ENCODE assay signal across 8 cellular contexts in genomic region chrX:19514791-19515614, GRCh38. TPM values are rescaled to one million over a fixed set of nuclear protein-coding genes. Genes with fewer than 3 reads are reported as not detected.
A peak's percentile ranks its signal among the peaks of the same experiment; 100 is the strongest.
DNase-seq lines count a peak whose midpoint lies in the region; ATAC-seq and TF ChIP-seq lines count a peak whose summit lies in the region.

Gene MAP3K15, minus strand, starts transcription at chrX:19515508. Its CDS starts 247 bp downstream, at chrX:19515261.

- intact Hi-C loops in ovary (cut with DNase I) = no loop called here

- no peak for TF ChIP-seq EP300 in ovary (IDR thresholded peaks at IDR 0.05)

- H3K27ac ChIP-seq in fibroblast of lung (ENCODE audit: insufficient read depth, low read length) (no peak within 1 kb of the TSS), ovary (no peak within 1 kb of the TSS)
- H3K27ac ChIP-seq in effector memory CD4-positive, alpha-beta T cell (ENCODE audit: insufficient read depth, low read length, poor library complexity, severe bottlenecking) = no peak within 1 kb of the TSS

- H3K4me2 ChIP-seq in fibroblast of lung (ENCODE audit: extremely low read depth, insufficient read depth, low read length) = peak within 1 kb of the TSS; percentile 25

- H3K36me3 ChIP-seq in fibroblast of lung (ENCODE audit: control insufficient read depth, insufficient read depth, low read length) (no peaks in the 10 kb centered on the region), ovary (no peaks in the 10 kb centered on the region)
- no peaks in the 10 kb centered on the region for H3K36me3 ChIP-seq in effector memory CD4-positive, alpha-beta T cell (ENCODE audit: control insufficient read depth, insufficient read depth, low read length)

- H2AFZ ChIP-seq in fibroblast of lung (ENCODE audit: low read length) = no peak within 1 kb of the TSS

- no peaks in the 10 kb centered on the region for H4K20me1 ChIP-seq in fibroblast of lung (ENCODE audit: control insufficient read depth, extremely low read depth, insufficient read depth, low read length)

- no peak for TF ChIP-seq POLR2A in ovary (IDR thresholded peaks at IDR 0.05)

- TF ChIP-seq CTCF in fibroblast of lung (conservative IDR thresholded peaks at IDR 0.05 in 1 of 2, IDR thresholded peaks at IDR 0.05 in 1 of 2; ENCODE audit: low read depth in 1 of 2, low read length in 2 of 2) (no peak), ovary (IDR thresholded peaks at IDR 0.05) (no peak)

- WGBS in ovary, 3 donors = 30 to 44% (median 34%) methylated on average over 53 to 97 of the region's 100 CpGs

- peak; percentile 44 for ATAC-seq in HG02759 (IDR thresholded peaks at IDR 0.05; ENCODE audit: unreplicated experiment)

- H3K4me3 ChIP-seq in fibroblast of lung (replicated peaks in 1 of 4; ENCODE audit: control extremely low read depth in 1 of 4, insufficient read depth in 1 of 4, low read depth in 3 of 4, low read length in 4 of 4) (no peak within 1 kb of the TSS), ovary (peak within 1 kb of the TSS; percentile 30)
- no peak within 1 kb of the TSS for H3K4me3 ChIP-seq in effector memory CD4-positive, alpha-beta T cell (ENCODE audit: insufficient read depth, low read depth, low read length, poor library complexity, severe bottlenecking)

- DNase-seq in DMS114 treated with DMSO at 0.1 percent for 48 hours (lab: John Stamatoyannopoulos, UW; ENCODE audit: unreplicated experiment) (peak; percentile 6), UCSD-AML1 (lab: John Stamatoyannopoulos, UW; ENCODE audit: unreplicated experiment) (peak; percentile 59), fibroblast of lung (ENCODE audit: low read depth in 2 of 2) (peak in 1 of 2 donors; percentile 9), ovary (peak; percentile 21 to 62 (median 29)), NCI-H1436 treated with DMSO at 0.1 percent for 48 hours (lab: John Stamatoyannopoulos, UW) (no peak), inferior parietal cortex (ENCODE audit: extremely low spot score) (no peak)
- DNase-seq in effector memory CD4-positive, alpha-beta T cell = no peak

- H3K9ac ChIP-seq in fibroblast of lung (ENCODE audit: insufficient read depth, low read length) = no peak within 1 kb of the TSS

- no peaks in the 10 kb centered on the region for H3K79me2 ChIP-seq in fibroblast of lung (ENCODE audit: control insufficient read depth, insufficient read depth, low read length)

- H3K27me3 ChIP-seq in fibroblast of lung (ENCODE audit: control insufficient read depth, insufficient read depth, low read length) (no peaks in the 10 kb centered on the region), ovary (no peaks in the 10 kb centered on the region)
- H3K27me3 ChIP-seq in effector memory CD4-positive, alpha-beta T cell (replicated peaks; ENCODE audit: control insufficient read depth, insufficient read depth, low read length, poor library complexity, severe bottlenecking) = no peaks in the 10 kb centered on the region

- H3K9me3 ChIP-seq in fibroblast of lung (ENCODE audit: control insufficient read depth, insufficient read depth, low read depth, low read length) = no peaks in the 10 kb centered on the region
- no peaks in the 10 kb centered on the region for H3K9me3 ChIP-seq in ovary
- H3K9me3 ChIP-seq in effector memory CD4-positive, alpha-beta T cell (ENCODE audit: control insufficient read depth, low read length) = no peaks in the 10 kb centered on the region

- no peaks in the 10 kb centered on the region for H3K4me1 ChIP-seq in fibroblast of lung (ENCODE audit: control insufficient read depth, extremely low read depth, insufficient read depth, low read length)
- H3K4me1 ChIP-seq in ovary (ENCODE audit: insufficient read depth) = no peaks in the 10 kb centered on the region
- no peaks in the 10 kb centered on the region for H3K4me1 ChIP-seq in effector memory CD4-positive, alpha-beta T cell (ENCODE audit: control insufficient read depth, insufficient read depth, low read length, poor library complexity, severe bottlenecking)

RNA-seq across cellular contexts. Expression of gene MAP3K15, which starts in this region (rescaled TPM):
- under 0.01 TPM in 2 replicates for total RNA-seq in fibroblast of lung
- 0.07 and 0.14 TPM in 2 replicates for polyA plus RNA-seq in fibroblast of lung
- polyA plus RNA-seq in fibroblast of lung (2012) = 0.06 and 0.12 TPM in 2 replicates
- not detected in 2 replicates for polyA minus RNA-seq in fibroblast of lung (ENCODE audit: low replicate concordance)
- 1 to 10 TPM in 5 of 7 donors, under 1 TPM in 2; 0.37 to 1.8 (median 1.3) TPM for total RNA-seq in ovary
- polyA plus RNA-seq in ovary = 10 to 100 TPM in 1 of 2 donors, 1 to 10 TPM in 1; 1.5 to 11.6 TPM

Comparison
In these comparisons a context has a peak if more than half of its experiments do, and no peak if none do; other contexts are left out.
1. DNase-seq: peak in DMS114 treated with DMSO at 0.1 percent for 48 hours (single experiment), UCSD-AML1 (single experiment) and ovary (5 of 5); none in effector memory CD4-positive, alpha-beta T cell (0 of 3), NCI-H1436 treated with DMSO at 0.1 percent for 48 hours (single experiment) and inferior parietal cortex (single experiment).